In the genomic region with DNA sequence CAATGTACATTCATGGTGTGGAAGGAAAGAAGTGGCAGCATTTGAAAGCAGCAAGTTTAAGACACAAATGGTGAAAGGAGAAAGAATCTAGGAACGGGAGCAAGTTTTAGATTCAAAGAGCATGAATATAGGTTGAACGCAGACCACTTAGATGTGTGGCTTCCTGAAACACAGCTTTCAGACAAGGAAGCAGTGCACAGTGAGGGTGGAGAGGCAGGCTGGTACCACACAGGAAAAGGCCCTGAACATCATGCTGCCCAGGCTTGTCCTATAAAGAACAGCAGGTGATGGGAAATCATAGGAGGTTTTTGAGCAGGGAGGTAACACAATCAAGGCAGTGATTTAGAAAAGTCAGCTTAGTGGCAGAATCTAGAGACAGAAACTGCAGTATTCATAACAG, we compare ENCODE assay signal across 16 cellular contexts. TPM values are rescaled to one million over a fixed set of nuclear protein-coding genes. Genes with fewer than 3 reads are reported as not detected.
A peak's percentile ranks its signal among the peaks of the same experiment; 100 is the strongest.
DNase-seq lines count a peak whose midpoint lies in the region; ATAC-seq and TF ChIP-seq lines count a peak whose summit lies in the region.
"Had no signal": no experiment of that assay in that cellular context is flagged by ENCODE, and none has a peak within 500 bp of the region (broad histone marks: within the 10 kb centered on the region; RNA-seq: fewer than 3 reads in every experiment).

No MANE protein-coding gene starts in this region.

- no peaks in the 10 kb centered on the region for H3K9me3 Mint-ChIP-seq in activated naive CD4-positive, alpha-beta T cell treated with anti-CD3 and anti-CD28 coated beads for 36 hours
- no peaks in the 10 kb centered on the region for H3K9me3 Mint-ChIP-seq in activated naive CD4-positive, alpha-beta T cell treated with anti-CD3 and anti-CD28 coated beads, Interleukin-2, amount 50 U/mL, for 72 hours
- H3K9me3 Mint-ChIP-seq in T-cell = no peaks in the 10 kb centered on the region
- H3K9me3 Mint-ChIP-seq in central memory CD8-positive, alpha-beta T cell = no peaks in the 10 kb centered on the region
- H3K9me3 Mint-ChIP-seq in stimulated activated effector memory CD8-positive, alpha-beta T cell treated with anti-CD3 and anti-CD28 coated beads, Interleukin-12 subunit alpha, Interleukin-12 subunit beta, amount 100 ng/mL, for 72 hours = no peaks in the 10 kb centered on the region

- no peak overlapping the region for H3K4me3 ChIP-seq in uterus

- H3K36me3 Mint-ChIP-seq in activated naive CD4-positive, alpha-beta T cell treated with anti-CD3 and anti-CD28 coated beads for 36 hours (ENCODE audit: low read depth) = peaks cover 21% of the 10 kb centered on the region
- H3K36me3 Mint-ChIP-seq in activated naive CD4-positive, alpha-beta T cell treated with anti-CD3 and anti-CD28 coated beads, Interleukin-2, amount 50 U/mL, for 72 hours = peaks cover 9 to 10% of the 10 kb centered on the region in 2 donors
- peaks cover 67% of the 10 kb centered on the region for H3K36me3 Mint-ChIP-seq in T-cell
- H3K36me3 Mint-ChIP-seq in central memory CD8-positive, alpha-beta T cell (ENCODE audit: insufficient read depth) = peaks cover 25% of the 10 kb centered on the region
- H3K36me3 Mint-ChIP-seq in stimulated activated effector memory CD8-positive, alpha-beta T cell treated with anti-CD3 and anti-CD28 coated beads, Interleukin-12 subunit alpha, Interleukin-12 subunit beta, amount 100 ng/mL, for 72 hours = peaks cover 54% of the 10 kb centered on the region

- no peak for DNase-seq in activated naive CD4-positive, alpha-beta T cell treated with anti-CD3 and anti-CD28 coated beads for 36 hours
- no peak for DNase-seq in activated naive CD4-positive, alpha-beta T cell treated with anti-CD3 and anti-CD28 coated beads, Interleukin-2, amount 50 U/mL, for 72 hours (ENCODE audit: low spot score in 2 of 2)
- DNase-seq in T-cell (no peak), uterus (no peak), NCI-H187 (lab: John Stamatoyannopoulos, UW) (no peak)
- no peak for DNase-seq in central memory CD8-positive, alpha-beta T cell (ENCODE audit: low spot score in 2 of 2)
- no peak for DNase-seq in stimulated activated effector memory CD8-positive, alpha-beta T cell treated with anti-CD3 and anti-CD28 coated beads, Interleukin-12 subunit alpha, Interleukin-12 subunit beta, amount 100 ng/mL, for 72 hours (ENCODE audit: low spot score in 2 of 2)
- DNase-seq: ACHN, GOT3, NCI-H1436 treated with DMSO at 0.1 percent for 48 hours, NCI-H2081 treated with DMSO at 0.1 percent for 48 hours, NCI-H226, NCI-H526 treated with DMSO at 0.1 percent for 48 hours, OCI-M1 had no signal

- POLR2A ChIA-PET in T-cell (lab: Charles Lee) = no interaction called here

- no peak for TF ChIP-seq CTCF in uterus (IDR thresholded peaks at IDR 0.05)

- no peaks in the 10 kb centered on the region for H3K9me3 ChIP-seq in uterus

- peaks cover 5% of the 10 kb centered on the region for H3K4me1 Mint-ChIP-seq in activated naive CD4-positive, alpha-beta T cell treated with anti-CD3 and anti-CD28 coated beads for 36 hours (ENCODE audit: low read depth)
- peaks cover 8 to 13% (median 9%) of the 10 kb centered on the region in 3 donors for H3K4me1 Mint-ChIP-seq in T-cell
- H3K4me1 Mint-ChIP-seq in central memory CD8-positive, alpha-beta T cell = peaks cover 8% of the 10 kb centered on the region
- H3K4me1 Mint-ChIP-seq in stimulated activated effector memory CD8-positive, alpha-beta T cell treated with anti-CD3 and anti-CD28 coated beads, Interleukin-12 subunit alpha, Interleukin-12 subunit beta, amount 100 ng/mL, for 72 hours = peaks cover 9% of the 10 kb centered on the region
- H3K4me1 Mint-ChIP-seq: B cell had no signal

- no peaks in the 10 kb centered on the region for H3K27me3 ChIP-seq in uterus

- H3K4me3 Mint-ChIP-seq in activated naive CD4-positive, alpha-beta T cell treated with anti-CD3 and anti-CD28 coated beads for 36 hours = no peak overlapping the region
- no peak overlapping the region for H3K4me3 Mint-ChIP-seq in T-cell
- H3K4me3 Mint-ChIP-seq in central memory CD8-positive, alpha-beta T cell = no peak overlapping the region
- H3K4me3 Mint-ChIP-seq in stimulated activated effector memory CD8-positive, alpha-beta T cell treated with anti-CD3 and anti-CD28 coated beads, Interleukin-12 subunit alpha, Interleukin-12 subunit beta, amount 100 ng/mL, for 72 hours = no peak overlapping the region
- H3K4me3 Mint-ChIP-seq: B cell had no signal

- intact Hi-C loops in activated naive CD4-positive, alpha-beta T cell treated with anti-CD3 and anti-CD28 coated beads for 36 hours (cut with micrococcal nuclease) = no loop called here
- intact Hi-C loops in uterus (cut with DNase I; ENCODE audit: low total_unique reads) = no loop called here

- TF ChIP-seq POLR2A in uterus (IDR thresholded peaks at IDR 0.05) = no peak

- H3K36me3 ChIP-seq in uterus = no peaks in the 10 kb centered on the region

- H3K4me1 ChIP-seq in uterus = no peaks in the 10 kb centered on the region

- H3K27ac ChIP-seq in uterus = no peak overlapping the region
- H3K27ac ChIP-seq: HL-60 had no signal

- CTCF ChIA-PET in activated naive CD4-positive, alpha-beta T cell treated with anti-CD3 and anti-CD28 coated beads for 36 hours (lab: Charles Lee) = no interaction called here
- CTCF ChIA-PET in T-cell (lab: Charles Lee) = interaction anchor here (0.5 to 1.6 kb wide), 4 partner anchors 160 to 516 kb away, joined by 4 to 6 read pairs (median 4); no protein-coding TSS in a partner anchor

- ATAC-seq in activated naive CD4-positive, alpha-beta T cell treated with anti-CD3 and anti-CD28 coated beads, Interleukin-2, amount 50 U/mL, for 72 hours = no peak
- ATAC-seq in T-cell (replicated peaks in 1 of 4) = peak in 3 of 4 experiments; percentile 38 to 65 (median 40)
- ATAC-seq in central memory CD8-positive, alpha-beta T cell (replicated peaks; ENCODE audit: extremely low read depth, poor library complexity, severe bottlenecking) = peak; percentile 28
- ATAC-seq in stimulated activated effector memory CD8-positive, alpha-beta T cell treated with anti-CD3 and anti-CD28 coated beads, Interleukin-12 subunit alpha, Interleukin-12 subunit beta, amount 100 ng/mL, for 72 hours = no peak

- H3K27me3 Mint-ChIP-seq in activated naive CD4-positive, alpha-beta T cell treated with anti-CD3 and anti-CD28 coated beads for 36 hours (ENCODE audit: low read depth) = no peaks in the 10 kb centered on the region
- H3K27me3 Mint-ChIP-seq in T-cell = no peaks in the 10 kb centered on the region
- no peaks in the 10 kb centered on the region for H3K27me3 Mint-ChIP-seq in central memory CD8-positive, alpha-beta T cell
- H3K27me3 Mint-ChIP-seq: B cell had no signal

- H3K27ac Mint-ChIP-seq in activated naive CD4-positive, alpha-beta T cell treated with anti-CD3 and anti-CD28 coated beads for 36 hours = peak overlapping the region; percentile 10
- peak overlapping the region in 1 of 2 donors; percentile 62 for H3K27ac Mint-ChIP-seq in activated naive CD4-positive, alpha-beta T cell treated with anti-CD3 and anti-CD28 coated beads, Interleukin-2, amount 50 U/mL, for 72 hours
- H3K27ac Mint-ChIP-seq in T-cell = peak overlapping the region; percentile 55 to 64
- peak overlapping the region; percentile 12 for H3K27ac Mint-ChIP-seq in central memory CD8-positive, alpha-beta T cell (ENCODE audit: low read depth)
- peak overlapping the region; percentile 53 for H3K27ac Mint-ChIP-seq in stimulated activated effector memory CD8-positive, alpha-beta T cell treated with anti-CD3 and anti-CD28 coated beads, Interleukin-12 subunit alpha, Interleukin-12 subunit beta, amount 100 ng/mL, for 72 hours
- H3K27ac Mint-ChIP-seq: B cell had no signal

RNA-seq across cellular contexts. Expression of gene GNS, which starts 35.6 kb away (rescaled TPM):
- total RNA-seq in activated naive CD4-positive, alpha-beta T cell treated with anti-CD3 and anti-CD28 coated beads for 36 hours = 10 to 100 TPM; 14.3 to 14.6 TPM
- total RNA-seq in activated naive CD4-positive, alpha-beta T cell treated with anti-CD3 and anti-CD28 coated beads, Interleukin-2, amount 50 U/mL, for 72 hours = 10 to 100 TPM; 21.5 to 26.8 TPM
- total RNA-seq in T-cell = 10 to 100 TPM; 22.9 to 29.4 (median 25.5) TPM
- 100 to 1,000 TPM in 3 of 4 donors, 10 to 100 TPM in 1; 71.5 to 148 (median 116) TPM for total RNA-seq in uterus

Comparison
In these comparisons a context has a peak if more than half of its experiments do, and no peak if none do; other contexts are left out.
1. ATAC-seq: peak in T-cell (3 of 4) and central memory CD8-positive, alpha-beta T cell (single experiment); none in activated naive CD4-positive, alpha-beta T cell treated with anti-CD3 and anti-CD28 coated beads, Interleukin-2, amount 50 U/mL, for 72 hours (0 of 2) and stimulated activated effector memory CD8-positive, alpha-beta T cell treated with anti-CD3 and anti-CD28 coated beads, Interleukin-12 subunit alpha, Interleukin-12 subunit beta, amount 100 ng/mL, for 72 hours (single experiment).